Comparison of ENCODE assay signal across 1 cellular context in the genomic region with DNA sequence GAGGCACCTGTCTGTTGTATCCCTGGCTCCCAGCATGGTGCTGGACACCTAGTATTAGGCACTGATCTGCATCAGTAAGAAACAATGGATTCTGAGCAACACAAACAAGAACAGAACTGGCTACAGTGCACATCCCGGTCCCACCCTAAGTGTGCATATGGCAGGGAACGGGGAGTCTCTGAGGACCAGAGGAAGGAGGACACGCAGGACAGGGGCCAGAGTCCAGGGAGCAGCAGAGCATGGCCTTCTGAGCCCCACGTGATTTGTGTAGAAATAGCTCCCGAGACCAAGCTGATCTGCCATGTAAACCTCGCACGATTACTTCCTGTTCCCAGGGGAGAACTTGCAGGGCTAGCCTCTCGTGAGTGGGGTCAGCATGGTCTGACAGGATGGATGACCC.
TF ChIP-seq lines count a peak whose summit lies in the region.

No MANE protein-coding gene starts in this region.

TF ChIP-seq in K562, 482 proteins besides CTCF, POLR2A, EP300 and RAD21:
- TF ChIP-seq, protein P1, sequence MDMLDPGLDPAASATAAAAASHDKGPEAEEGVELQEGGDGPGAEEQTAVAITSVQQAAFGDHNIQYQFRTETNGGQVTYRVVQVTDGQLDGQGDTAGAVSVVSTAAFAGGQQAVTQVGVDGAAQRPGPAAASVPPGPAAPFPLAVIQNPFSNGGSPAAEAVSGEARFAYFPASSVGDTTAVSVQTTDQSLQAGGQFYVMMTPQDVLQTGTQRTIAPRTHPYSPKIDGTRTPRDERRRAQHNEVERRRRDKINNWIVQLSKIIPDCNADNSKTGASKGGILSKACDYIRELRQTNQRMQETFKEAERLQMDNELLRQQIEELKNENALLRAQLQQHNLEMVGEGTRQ (CRISPR knock-in tag; IDR thresholded peaks at IDR 0.05), result peak; percentile 24; the same call in 1 of the 2 replicates
- no peak for TF ChIP-seq LARP7 (IDR thresholded peaks at IDR 0.05)
- TF ChIP-seq USF1 (CRISPR knock-in tag; IDR thresholded peaks at IDR 0.05), result peak; percentile 44; the same call in 1 of the 2 replicates
